In the genomic region with DNA sequence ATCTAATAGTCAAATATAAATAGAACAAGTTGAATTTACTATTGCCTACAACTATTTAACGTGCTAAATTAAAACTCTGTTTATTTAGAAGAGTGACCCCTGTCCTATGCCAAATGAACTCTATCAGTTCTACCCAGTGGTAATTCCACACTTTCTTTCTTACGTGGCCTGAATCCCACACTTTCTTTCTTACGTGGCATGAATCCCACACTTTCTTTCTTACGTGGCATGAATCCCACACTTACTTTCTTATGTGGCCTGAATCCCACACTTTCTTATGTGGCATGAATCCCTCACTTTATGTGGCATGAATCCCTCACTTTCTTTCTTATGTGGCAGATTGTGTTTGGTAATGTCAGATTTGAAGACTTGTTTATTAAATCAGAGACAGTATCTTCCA, we compare ENCODE assay signal across 1 cellular context.
TF ChIP-seq lines count a peak whose summit lies in the region.

No MANE protein-coding gene starts in this region.

TF ChIP-seq in GM12878, 131 proteins besides CTCF, POLR2A, EP300 and RAD21:
- peak; percentile 77 for TF ChIP-seq RUNX3 (IDR thresholded peaks at IDR 0.05; ENCODE audit: low read length)
- peak; percentile 78 for TF ChIP-seq EED (IDR thresholded peaks at IDR 0.05; ENCODE audit: low read depth)
- TF ChIP-seq CHD1 (IDR thresholded peaks at IDR 0.05; ENCODE audit: low read depth, low read length): no peak
- 0 out of 4 replicates have a peak, but pooled peaks have one; percentile 26 to 28 for TF ChIP-seq IKZF2 (IDR thresholded peaks at IDR 0.05)
- peak; percentile 73 for TF ChIP-seq JUNB (IDR thresholded peaks at IDR 0.05)
- 0 out of 2 replicates have a peak, but pooled peaks have one; percentile 23 for TF ChIP-seq IRF4 (IDR thresholded peaks at IDR 0.05; ENCODE audit: low read depth, low read length)
- TF ChIP-seq NFIC (IDR thresholded peaks at IDR 0.05; ENCODE audit: low read depth, low read length): peak; percentile 45; the same call in 1 of the 2 replicates
- no peak for TF ChIP-seq TCF3 (IDR thresholded peaks at IDR 0.05; ENCODE audit: borderline replicate concordance, insufficient read depth, low read depth, low read length)
